Comparison of ENCODE assay signal across 1 cellular context in the genomic region with DNA sequence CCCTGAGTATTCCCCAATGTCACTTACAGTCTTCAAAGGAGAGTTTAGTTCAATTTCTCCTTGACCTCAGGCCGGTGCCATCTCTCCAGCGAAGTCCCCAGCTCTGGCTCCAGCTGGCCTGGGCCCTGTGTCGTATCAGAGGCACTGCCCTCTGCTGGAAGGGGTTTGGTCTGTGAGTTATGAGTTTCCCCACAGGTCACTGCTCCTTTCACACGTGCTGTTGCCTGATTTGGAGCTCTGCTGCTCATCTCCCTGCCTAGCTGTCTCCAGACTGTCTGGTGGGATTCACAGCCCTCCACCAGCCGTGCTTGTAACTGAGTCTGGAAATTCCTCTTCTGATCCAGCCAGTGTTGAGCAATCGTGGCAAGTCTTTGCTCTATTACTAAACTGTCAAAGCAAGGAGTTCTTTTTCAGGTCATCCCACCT.
A peak's percentile ranks its signal among the peaks of the same experiment; 100 is the strongest.
TF ChIP-seq lines count a peak whose summit lies in the region.

A gene (minus strand): TSS at position 105 of the 426 bp plus-strand sequence. CDS start 2,179 bp downstream, outside the sequence.

TF ChIP-seq in K562, 482 proteins besides CTCF, POLR2A, EP300 and RAD21 (continued from another document and continues in another):
- TF ChIP-seq, protein P1, sequence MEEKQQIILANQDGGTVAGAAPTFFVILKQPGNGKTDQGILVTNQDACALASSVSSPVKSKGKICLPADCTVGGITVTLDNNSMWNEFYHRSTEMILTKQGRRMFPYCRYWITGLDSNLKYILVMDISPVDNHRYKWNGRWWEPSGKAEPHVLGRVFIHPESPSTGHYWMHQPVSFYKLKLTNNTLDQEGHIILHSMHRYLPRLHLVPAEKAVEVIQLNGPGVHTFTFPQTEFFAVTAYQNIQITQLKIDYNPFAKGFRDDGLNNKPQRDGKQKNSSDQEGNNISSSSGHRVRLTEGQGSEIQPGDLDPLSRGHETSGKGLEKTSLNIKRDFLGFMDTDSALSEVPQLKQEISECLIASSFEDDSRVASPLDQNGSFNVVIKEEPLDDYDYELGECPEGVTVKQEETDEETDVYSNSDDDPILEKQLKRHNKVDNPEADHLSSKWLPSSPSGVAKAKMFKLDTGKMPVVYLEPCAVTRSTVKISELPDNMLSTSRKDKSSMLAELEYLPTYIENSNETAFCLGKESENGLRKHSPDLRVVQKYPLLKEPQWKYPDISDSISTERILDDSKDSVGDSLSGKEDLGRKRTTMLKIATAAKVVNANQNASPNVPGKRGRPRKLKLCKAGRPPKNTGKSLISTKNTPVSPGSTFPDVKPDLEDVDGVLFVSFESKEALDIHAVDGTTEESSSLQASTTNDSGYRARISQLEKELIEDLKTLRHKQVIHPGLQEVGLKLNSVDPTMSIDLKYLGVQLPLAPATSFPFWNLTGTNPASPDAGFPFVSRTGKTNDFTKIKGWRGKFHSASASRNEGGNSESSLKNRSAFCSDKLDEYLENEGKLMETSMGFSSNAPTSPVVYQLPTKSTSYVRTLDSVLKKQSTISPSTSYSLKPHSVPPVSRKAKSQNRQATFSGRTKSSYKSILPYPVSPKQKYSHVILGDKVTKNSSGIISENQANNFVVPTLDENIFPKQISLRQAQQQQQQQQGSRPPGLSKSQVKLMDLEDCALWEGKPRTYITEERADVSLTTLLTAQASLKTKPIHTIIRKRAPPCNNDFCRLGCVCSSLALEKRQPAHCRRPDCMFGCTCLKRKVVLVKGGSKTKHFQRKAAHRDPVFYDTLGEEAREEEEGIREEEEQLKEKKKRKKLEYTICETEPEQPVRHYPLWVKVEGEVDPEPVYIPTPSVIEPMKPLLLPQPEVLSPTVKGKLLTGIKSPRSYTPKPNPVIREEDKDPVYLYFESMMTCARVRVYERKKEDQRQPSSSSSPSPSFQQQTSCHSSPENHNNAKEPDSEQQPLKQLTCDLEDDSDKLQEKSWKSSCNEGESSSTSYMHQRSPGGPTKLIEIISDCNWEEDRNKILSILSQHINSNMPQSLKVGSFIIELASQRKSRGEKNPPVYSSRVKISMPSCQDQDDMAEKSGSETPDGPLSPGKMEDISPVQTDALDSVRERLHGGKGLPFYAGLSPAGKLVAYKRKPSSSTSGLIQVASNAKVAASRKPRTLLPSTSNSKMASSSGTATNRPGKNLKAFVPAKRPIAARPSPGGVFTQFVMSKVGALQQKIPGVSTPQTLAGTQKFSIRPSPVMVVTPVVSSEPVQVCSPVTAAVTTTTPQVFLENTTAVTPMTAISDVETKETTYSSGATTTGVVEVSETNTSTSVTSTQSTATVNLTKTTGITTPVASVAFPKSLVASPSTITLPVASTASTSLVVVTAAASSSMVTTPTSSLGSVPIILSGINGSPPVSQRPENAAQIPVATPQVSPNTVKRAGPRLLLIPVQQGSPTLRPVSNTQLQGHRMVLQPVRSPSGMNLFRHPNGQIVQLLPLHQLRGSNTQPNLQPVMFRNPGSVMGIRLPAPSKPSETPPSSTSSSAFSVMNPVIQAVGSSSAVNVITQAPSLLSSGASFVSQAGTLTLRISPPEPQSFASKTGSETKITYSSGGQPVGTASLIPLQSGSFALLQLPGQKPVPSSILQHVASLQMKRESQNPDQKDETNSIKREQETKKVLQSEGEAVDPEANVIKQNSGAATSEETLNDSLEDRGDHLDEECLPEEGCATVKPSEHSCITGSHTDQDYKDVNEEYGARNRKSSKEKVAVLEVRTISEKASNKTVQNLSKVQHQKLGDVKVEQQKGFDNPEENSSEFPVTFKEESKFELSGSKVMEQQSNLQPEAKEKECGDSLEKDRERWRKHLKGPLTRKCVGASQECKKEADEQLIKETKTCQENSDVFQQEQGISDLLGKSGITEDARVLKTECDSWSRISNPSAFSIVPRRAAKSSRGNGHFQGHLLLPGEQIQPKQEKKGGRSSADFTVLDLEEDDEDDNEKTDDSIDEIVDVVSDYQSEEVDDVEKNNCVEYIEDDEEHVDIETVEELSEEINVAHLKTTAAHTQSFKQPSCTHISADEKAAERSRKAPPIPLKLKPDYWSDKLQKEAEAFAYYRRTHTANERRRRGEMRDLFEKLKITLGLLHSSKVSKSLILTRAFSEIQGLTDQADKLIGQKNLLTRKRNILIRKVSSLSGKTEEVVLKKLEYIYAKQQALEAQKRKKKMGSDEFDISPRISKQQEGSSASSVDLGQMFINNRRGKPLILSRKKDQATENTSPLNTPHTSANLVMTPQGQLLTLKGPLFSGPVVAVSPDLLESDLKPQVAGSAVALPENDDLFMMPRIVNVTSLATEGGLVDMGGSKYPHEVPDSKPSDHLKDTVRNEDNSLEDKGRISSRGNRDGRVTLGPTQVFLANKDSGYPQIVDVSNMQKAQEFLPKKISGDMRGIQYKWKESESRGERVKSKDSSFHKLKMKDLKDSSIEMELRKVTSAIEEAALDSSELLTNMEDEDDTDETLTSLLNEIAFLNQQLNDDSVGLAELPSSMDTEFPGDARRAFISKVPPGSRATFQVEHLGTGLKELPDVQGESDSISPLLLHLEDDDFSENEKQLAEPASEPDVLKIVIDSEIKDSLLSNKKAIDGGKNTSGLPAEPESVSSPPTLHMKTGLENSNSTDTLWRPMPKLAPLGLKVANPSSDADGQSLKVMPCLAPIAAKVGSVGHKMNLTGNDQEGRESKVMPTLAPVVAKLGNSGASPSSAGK (IDR thresholded peaks at IDR 0.05), result peak; percentile 54; the same call in 1 of the 2 replicates
- TF ChIP-seq TCF3 (CRISPR knock-in tag; IDR thresholded peaks at IDR 0.05) (peak; percentile 23), CREM (IDR thresholded peaks at IDR 0.05; ENCODE audit: low read depth) (peak; percentile 81), MTA2 (IDR thresholded peaks at IDR 0.05; ENCODE audit: low read depth) (no peak), FOXK2 (conservative IDR thresholded peaks at IDR 0.05 in 1 of 2, IDR thresholded peaks at IDR 0.05 in 1 of 2; ENCODE audit: low read depth in 2 of 2) (0 out of 4 replicates have a peak, but pooled peaks of 1 of the 2 experiments have one; percentile 32), ZFX (CRISPR knock-in tag; IDR thresholded peaks at IDR 0.05) (peak; percentile 54; the same call in 1 of the 2 replicates), CEBPB (tag; IDR thresholded peaks at IDR 0.05) (peak; percentile 59), MYNN (IDR thresholded peaks at IDR 0.05) (no peak), MYNN (CRISPR knock-in tag; IDR thresholded peaks at IDR 0.05) (no peak), ZNF12 (CRISPR knock-in tag; IDR thresholded peaks at IDR 0.05) (no peak), RB1 (IDR thresholded peaks at IDR 0.05; ENCODE audit: low read depth) (peak; percentile 33; the same call in 1 of the 2 replicates), ELF4 (CRISPR knock-in tag; IDR thresholded peaks at IDR 0.05) (no peak), DACH1 (IDR thresholded peaks at IDR 0.05; ENCODE audit: partially characterized antibody) (peak; percentile 62), ZZZ3 (IDR thresholded peaks at IDR 0.05) (no peak), SMAD4 (CRISPR knock-in tag; conservative IDR thresholded peaks at IDR 0.05) (peak; percentile 45; the same call in 1 of the 2 replicates), SUPT5H (IDR thresholded peaks at IDR 0.05) (no peak), ZNF24 (IDR thresholded peaks at IDR 0.05) (0 out of 2 replicates have a peak, but pooled peaks have one; percentile 17), MCM7 (IDR thresholded peaks at IDR 0.05) (no peak), ESRRA (IDR thresholded peaks at IDR 0.05; ENCODE audit: borderline replicate concordance, low read depth) (0 out of 2 replicates have a peak, but pooled peaks have one; percentile 26), RCOR1 (IDR thresholded peaks at IDR 0.05; ENCODE audit: borderline replicate concordance in 1 of 2, low read depth in 2 of 2, low read length in 2 of 2) (peak in 1 of 2 experiments; percentile 46; a peak in 1 of 4 replicates)
- TF ChIP-seq, protein P2, sequence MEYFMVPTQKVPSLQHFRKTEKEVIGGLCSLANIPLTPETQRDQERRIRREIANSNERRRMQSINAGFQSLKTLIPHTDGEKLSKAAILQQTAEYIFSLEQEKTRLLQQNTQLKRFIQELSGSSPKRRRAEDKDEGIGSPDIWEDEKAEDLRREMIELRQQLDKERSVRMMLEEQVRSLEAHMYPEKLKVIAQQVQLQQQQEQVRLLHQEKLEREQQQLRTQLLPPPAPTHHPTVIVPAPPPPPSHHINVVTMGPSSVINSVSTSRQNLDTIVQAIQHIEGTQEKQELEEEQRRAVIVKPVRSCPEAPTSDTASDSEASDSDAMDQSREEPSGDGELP (CRISPR knock-in tag; IDR thresholded peaks at IDR 0.05; ENCODE audit: borderline replicate concordance), result peak; percentile 97
- TF ChIP-seq, protein P3, sequence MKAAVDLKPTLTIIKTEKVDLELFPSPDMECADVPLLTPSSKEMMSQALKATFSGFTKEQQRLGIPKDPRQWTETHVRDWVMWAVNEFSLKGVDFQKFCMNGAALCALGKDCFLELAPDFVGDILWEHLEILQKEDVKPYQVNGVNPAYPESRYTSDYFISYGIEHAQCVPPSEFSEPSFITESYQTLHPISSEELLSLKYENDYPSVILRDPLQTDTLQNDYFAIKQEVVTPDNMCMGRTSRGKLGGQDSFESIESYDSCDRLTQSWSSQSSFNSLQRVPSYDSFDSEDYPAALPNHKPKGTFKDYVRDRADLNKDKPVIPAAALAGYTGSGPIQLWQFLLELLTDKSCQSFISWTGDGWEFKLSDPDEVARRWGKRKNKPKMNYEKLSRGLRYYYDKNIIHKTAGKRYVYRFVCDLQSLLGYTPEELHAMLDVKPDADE (conservative IDR thresholded peaks at IDR 0.05; ENCODE audit: control insufficient read depth, low read depth, low read length), result 0 out of 2 replicates have a peak, but pooled peaks have one; percentile 47
- TF ChIP-seq, protein P4, sequence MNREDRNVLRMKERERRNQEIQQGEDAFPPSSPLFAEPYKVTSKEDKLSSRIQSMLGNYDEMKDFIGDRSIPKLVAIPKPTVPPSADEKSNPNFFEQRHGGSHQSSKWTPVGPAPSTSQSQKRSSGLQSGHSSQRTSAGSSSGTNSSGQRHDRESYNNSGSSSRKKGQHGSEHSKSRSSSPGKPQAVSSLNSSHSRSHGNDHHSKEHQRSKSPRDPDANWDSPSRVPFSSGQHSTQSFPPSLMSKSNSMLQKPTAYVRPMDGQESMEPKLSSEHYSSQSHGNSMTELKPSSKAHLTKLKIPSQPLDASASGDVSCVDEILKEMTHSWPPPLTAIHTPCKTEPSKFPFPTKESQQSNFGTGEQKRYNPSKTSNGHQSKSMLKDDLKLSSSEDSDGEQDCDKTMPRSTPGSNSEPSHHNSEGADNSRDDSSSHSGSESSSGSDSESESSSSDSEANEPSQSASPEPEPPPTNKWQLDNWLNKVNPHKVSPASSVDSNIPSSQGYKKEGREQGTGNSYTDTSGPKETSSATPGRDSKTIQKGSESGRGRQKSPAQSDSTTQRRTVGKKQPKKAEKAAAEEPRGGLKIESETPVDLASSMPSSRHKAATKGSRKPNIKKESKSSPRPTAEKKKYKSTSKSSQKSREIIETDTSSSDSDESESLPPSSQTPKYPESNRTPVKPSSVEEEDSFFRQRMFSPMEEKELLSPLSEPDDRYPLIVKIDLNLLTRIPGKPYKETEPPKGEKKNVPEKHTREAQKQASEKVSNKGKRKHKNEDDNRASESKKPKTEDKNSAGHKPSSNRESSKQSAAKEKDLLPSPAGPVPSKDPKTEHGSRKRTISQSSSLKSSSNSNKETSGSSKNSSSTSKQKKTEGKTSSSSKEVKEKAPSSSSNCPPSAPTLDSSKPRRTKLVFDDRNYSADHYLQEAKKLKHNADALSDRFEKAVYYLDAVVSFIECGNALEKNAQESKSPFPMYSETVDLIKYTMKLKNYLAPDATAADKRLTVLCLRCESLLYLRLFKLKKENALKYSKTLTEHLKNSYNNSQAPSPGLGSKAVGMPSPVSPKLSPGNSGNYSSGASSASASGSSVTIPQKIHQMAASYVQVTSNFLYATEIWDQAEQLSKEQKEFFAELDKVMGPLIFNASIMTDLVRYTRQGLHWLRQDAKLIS (CRISPR knock-in tag; IDR thresholded peaks at IDR 0.05), result 0 out of 2 replicates have a peak, but pooled peaks have one; percentile 35
- TF ChIP-seq, protein P5, sequence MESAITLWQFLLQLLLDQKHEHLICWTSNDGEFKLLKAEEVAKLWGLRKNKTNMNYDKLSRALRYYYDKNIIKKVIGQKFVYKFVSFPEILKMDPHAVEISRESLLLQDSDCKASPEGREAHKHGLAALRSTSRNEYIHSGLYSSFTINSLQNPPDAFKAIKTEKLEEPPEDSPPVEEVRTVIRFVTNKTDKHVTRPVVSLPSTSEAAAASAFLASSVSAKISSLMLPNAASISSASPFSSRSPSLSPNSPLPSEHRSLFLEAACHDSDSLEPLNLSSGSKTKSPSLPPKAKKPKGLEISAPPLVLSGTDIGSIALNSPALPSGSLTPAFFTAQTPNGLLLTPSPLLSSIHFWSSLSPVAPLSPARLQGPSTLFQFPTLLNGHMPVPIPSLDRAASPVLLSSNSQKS (CRISPR knock-in tag; IDR thresholded peaks at IDR 0.05), result no peak
- TF ChIP-seq, protein P6, sequence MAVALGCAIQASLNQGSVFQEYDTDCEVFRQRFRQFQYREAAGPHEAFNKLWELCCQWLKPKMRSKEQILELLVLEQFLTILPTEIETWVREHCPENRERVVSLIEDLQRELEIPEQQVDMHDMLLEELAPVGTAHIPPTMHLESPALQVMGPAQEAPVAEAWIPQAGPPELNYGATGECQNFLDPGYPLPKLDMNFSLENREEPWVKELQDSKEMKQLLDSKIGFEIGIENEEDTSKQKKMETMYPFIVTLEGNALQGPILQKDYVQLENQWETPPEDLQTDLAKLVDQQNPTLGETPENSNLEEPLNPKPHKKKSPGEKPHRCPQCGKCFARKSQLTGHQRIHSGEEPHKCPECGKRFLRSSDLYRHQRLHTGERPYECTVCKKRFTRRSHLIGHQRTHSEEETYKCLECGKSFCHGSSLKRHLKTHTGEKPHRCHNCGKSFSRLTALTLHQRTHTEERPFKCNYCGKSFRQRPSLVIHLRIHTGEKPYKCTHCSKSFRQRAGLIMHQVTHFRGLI (CRISPR knock-in tag; IDR thresholded peaks at IDR 0.05), result no peak
- TF ChIP-seq, protein P7, sequence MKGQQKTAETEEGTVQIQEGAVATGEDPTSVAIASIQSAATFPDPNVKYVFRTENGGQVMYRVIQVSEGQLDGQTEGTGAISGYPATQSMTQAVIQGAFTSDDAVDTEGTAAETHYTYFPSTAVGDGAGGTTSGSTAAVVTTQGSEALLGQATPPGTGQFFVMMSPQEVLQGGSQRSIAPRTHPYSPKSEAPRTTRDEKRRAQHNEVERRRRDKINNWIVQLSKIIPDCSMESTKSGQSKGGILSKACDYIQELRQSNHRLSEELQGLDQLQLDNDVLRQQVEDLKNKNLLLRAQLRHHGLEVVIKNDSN (CRISPR knock-in tag; IDR thresholded peaks at IDR 0.05), result peak; percentile 50; the same call in 1 of the 2 replicates
- TF ChIP-seq, protein P8, sequence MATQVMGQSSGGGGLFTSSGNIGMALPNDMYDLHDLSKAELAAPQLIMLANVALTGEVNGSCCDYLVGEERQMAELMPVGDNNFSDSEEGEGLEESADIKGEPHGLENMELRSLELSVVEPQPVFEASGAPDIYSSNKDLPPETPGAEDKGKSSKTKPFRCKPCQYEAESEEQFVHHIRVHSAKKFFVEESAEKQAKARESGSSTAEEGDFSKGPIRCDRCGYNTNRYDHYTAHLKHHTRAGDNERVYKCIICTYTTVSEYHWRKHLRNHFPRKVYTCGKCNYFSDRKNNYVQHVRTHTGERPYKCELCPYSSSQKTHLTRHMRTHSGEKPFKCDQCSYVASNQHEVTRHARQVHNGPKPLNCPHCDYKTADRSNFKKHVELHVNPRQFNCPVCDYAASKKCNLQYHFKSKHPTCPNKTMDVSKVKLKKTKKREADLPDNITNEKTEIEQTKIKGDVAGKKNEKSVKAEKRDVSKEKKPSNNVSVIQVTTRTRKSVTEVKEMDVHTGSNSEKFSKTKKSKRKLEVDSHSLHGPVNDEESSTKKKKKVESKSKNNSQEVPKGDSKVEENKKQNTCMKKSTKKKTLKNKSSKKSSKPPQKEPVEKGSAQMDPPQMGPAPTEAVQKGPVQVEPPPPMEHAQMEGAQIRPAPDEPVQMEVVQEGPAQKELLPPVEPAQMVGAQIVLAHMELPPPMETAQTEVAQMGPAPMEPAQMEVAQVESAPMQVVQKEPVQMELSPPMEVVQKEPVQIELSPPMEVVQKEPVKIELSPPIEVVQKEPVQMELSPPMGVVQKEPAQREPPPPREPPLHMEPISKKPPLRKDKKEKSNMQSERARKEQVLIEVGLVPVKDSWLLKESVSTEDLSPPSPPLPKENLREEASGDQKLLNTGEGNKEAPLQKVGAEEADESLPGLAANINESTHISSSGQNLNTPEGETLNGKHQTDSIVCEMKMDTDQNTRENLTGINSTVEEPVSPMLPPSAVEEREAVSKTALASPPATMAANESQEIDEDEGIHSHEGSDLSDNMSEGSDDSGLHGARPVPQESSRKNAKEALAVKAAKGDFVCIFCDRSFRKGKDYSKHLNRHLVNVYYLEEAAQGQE (CRISPR knock-in tag; IDR thresholded peaks at IDR 0.05; ENCODE audit: low read depth), result no peak
